ENCODE assay signal across 9 cellular contexts in genomic region chr15:92667291-92667904, GRCh38. TPM values are rescaled to one million over a fixed set of nuclear protein-coding genes. Genes with fewer than 3 reads are reported as not detected.
DNase-seq lines count a peak whose midpoint lies in the region; ATAC-seq and TF ChIP-seq lines count a peak whose summit lies in the region.
"Had no signal": no experiment of that assay in that cellular context is flagged by ENCODE, and none has a peak within 500 bp of the region (broad histone marks: within the 10 kb centered on the region; RNA-seq: fewer than 3 reads in every experiment).

No MANE protein-coding gene starts in this region.

- peak overlapping the region; percentile 40 to 67 for H3K27ac ChIP-seq in esophagus (ENCODE audit: low read depth in 2 of 2, low read length in 1 of 2)

- ATAC-seq in HG03280 (IDR thresholded peaks at IDR 0.05; ENCODE audit: unreplicated experiment) = no peak

- DNase-seq in NCI-H345 (lab: John Stamatoyannopoulos, UW) (peak; percentile 62), osteocyte (ENCODE audit: extremely low spot score, unreplicated experiment) (no peak), posterior cingulate gyrus (no peak), T-helper 9 cell (no peak), C1 segment of cervical spinal cord (lab: John Stamatoyannopoulos, UW) (no peak)
- DNase-seq: DND-41 had no signal

- peaks cover 23% of the 10 kb centered on the region for H3K4me1 ChIP-seq in ES-I3 (ENCODE audit: insufficient read depth, low read length)
- peaks cover 0 to 3% of the 10 kb centered on the region in 2 donors for H3K4me1 ChIP-seq in esophagus (ENCODE audit: control insufficient read depth in 2 of 2, insufficient read depth in 2 of 2, low read length in 1 of 2)

- H3K4me3 Mint-ChIP-seq in osteocyte (ENCODE audit: unreplicated experiment) = no peak overlapping the region

- WGBS in esophagus, 2 donors = 41 to 45% methylated on average over 13 of the region's 13 CpGs

- peaks cover 15% of the 10 kb centered on the region for H3K27me3 Mint-ChIP-seq in osteocyte (ENCODE audit: unreplicated experiment)

- H3K36me3 Mint-ChIP-seq in osteocyte (ENCODE audit: unreplicated experiment) = no peaks in the 10 kb centered on the region

- H3K4me3 ChIP-seq in esophagus (ENCODE audit: low read depth in 1 of 2, low read length in 2 of 2) = no peak overlapping the region

- H3K27ac Mint-ChIP-seq in osteocyte (ENCODE audit: unreplicated experiment) = peak overlapping the region; percentile 69

- H3K9me3 ChIP-seq in ES-I3 (ENCODE audit: control insufficient read depth, insufficient read depth, low read length) (no peaks in the 10 kb centered on the region), esophagus (ENCODE audit: control insufficient read depth in 2 of 2, insufficient read depth in 1 of 2, low read depth in 1 of 2, low read length in 1 of 2) (no peaks in the 10 kb centered on the region)

- peak overlapping the region; percentile 14; the same call in 1 of the 2 replicates for H3K9ac ChIP-seq in ES-I3 (ENCODE audit: low read depth, low read length)

- H3K9me3 Mint-ChIP-seq in osteocyte (ENCODE audit: unreplicated experiment) = no peaks in the 10 kb centered on the region

- H3K36me3 ChIP-seq in ES-I3 (ENCODE audit: insufficient read depth, low read length) (no peaks in the 10 kb centered on the region), esophagus (ENCODE audit: control insufficient read depth in 2 of 2, insufficient read depth in 2 of 2, low read length in 1 of 2) (no peaks in the 10 kb centered on the region)

- intact Hi-C loops in posterior cingulate gyrus (cut with DNase I) = no loop called here

- TF ChIP-seq CTCF in osteocyte (IDR thresholded peaks at IDR 0.05) = no peak

- H3K4me1 Mint-ChIP-seq in osteocyte (ENCODE audit: unreplicated experiment) = peaks cover 40% of the 10 kb centered on the region

- no peaks in the 10 kb centered on the region for H3K27me3 ChIP-seq in esophagus (ENCODE audit: control insufficient read depth in 1 of 2, insufficient read depth in 2 of 2, low read length in 2 of 2)

RNA-seq across cellular contexts. Expression of gene FAM174B, which starts 11.8 kb away (rescaled TPM):
- 1 to 10 TPM; 3.7 to 7.3 TPM for polyA plus RNA-seq in esophagus
- 8.2 and 11.0 TPM in 2 replicates for total RNA-seq in osteocyte
